In the genomic region with DNA sequence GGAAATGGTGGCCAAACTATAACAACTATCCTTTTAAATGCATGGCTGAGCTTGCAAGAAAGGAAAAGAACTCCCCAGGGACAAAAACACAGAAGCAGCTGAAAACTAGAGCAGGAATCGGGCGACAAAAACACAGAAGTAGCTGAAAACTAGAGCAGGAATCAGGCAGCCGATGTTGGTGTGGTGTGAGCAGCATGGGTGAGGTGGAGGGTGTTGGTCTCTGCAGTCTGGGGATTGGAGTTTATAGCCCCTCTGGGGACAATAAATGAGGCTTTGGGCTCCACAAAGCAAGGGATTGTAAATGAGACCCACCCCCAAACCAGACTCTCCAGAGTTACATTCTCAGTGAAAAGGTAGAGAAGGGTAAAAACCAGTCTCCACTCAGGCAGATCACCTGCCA, we compare ENCODE assay signal across 1 cellular context.
TF ChIP-seq lines count a peak whose summit lies in the region.

No MANE protein-coding gene starts in this region.

TF ChIP-seq in SK-N-SH, 30 proteins besides CTCF, POLR2A, EP300 and RAD21 (continued from another document):
- no peak for TF ChIP-seq FOSL2 (IDR thresholded peaks at IDR 0.05; ENCODE audit: borderline replicate concordance, low read depth)
- TF ChIP-seq, protein P1, sequence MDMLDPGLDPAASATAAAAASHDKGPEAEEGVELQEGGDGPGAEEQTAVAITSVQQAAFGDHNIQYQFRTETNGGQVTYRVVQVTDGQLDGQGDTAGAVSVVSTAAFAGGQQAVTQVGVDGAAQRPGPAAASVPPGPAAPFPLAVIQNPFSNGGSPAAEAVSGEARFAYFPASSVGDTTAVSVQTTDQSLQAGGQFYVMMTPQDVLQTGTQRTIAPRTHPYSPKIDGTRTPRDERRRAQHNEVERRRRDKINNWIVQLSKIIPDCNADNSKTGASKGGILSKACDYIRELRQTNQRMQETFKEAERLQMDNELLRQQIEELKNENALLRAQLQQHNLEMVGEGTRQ (IDR thresholded peaks at IDR 0.05; ENCODE audit: borderline replicate concordance, low read depth, low read length): no peak
